ENCODE assay signal across 1 cellular context in the genomic region with DNA sequence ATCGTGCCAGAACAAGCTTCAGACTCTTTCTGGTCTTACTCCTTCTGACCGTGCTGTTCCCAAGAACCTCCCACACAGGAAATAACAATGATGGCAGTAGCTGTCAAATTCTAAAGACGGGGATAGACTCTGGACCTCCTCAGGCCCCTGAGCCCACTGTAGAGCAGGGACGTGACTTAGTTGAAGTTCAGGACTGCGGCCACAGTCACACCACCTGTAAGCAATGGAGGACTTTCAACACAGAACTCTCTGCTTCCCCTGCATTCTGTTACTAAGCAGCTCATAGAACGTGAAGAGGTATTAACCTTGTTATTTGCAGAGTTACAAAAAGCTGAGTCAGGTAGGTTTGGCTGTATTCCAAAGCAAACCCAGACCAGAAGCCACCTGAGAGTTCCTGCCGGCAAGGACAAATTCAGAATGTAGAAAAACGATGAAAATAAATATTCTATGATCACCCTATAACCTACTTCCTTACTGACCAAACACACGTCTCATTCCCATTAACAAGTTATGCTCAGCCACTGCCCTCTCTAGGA.
TF ChIP-seq lines count a peak whose summit lies in the region.

No MANE protein-coding gene starts in this region.

TF ChIP-seq in K562, 482 proteins besides CTCF, POLR2A, EP300 and RAD21 (continued from another document):
- TF ChIP-seq, protein P1, sequence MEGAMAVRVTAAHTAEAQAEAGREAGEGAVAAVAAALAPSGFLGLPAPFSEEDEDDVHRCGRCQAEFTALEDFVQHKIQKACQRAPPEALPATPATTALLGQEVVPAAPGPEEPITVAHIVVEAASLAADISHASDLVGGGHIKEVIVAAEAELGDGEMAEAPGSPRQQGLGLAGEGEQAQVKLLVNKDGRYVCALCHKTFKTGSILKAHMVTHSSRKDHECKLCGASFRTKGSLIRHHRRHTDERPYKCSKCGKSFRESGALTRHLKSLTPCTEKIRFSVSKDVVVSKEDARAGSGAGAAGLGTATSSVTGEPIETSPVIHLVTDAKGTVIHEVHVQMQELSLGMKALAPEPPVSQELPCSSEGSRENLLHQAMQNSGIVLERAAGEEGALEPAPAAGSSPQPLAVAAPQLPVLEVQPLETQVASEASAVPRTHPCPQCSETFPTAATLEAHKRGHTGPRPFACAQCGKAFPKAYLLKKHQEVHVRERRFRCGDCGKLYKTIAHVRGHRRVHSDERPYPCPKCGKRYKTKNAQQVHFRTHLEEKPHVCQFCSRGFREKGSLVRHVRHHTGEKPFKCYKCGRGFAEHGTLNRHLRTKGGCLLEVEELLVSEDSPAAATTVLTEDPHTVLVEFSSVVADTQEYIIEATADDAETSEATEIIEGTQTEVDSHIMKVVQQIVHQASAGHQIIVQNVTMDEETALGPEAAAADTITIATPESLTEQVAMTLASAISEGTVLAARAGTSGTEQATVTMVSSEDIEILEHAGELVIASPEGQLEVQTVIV (CRISPR knock-in tag; IDR thresholded peaks at IDR 0.05; ENCODE audit: borderline replicate concordance), result no peak
- TF ChIP-seq BACH1 (tag; IDR thresholded peaks at IDR 0.05) (no peak), ZBTB7A (IDR thresholded peaks at IDR 0.05; ENCODE audit: borderline replicate concordance, control insufficient read depth, low read depth, low read length) (no peak), NR1H2 (CRISPR knock-in tag; IDR thresholded peaks at IDR 0.05) (no peak), ZNF695 (CRISPR knock-in tag; IDR thresholded peaks at IDR 0.05) (no peak), ZNF316 (IDR thresholded peaks at IDR 0.05) (peak; percentile 92), CSDE1 (IDR thresholded peaks at IDR 0.05) (no peak), ZNF583 (CRISPR knock-in tag; IDR thresholded peaks at IDR 0.05) (no peak), MAFF (IDR thresholded peaks at IDR 0.05; ENCODE audit: low read length) (peak; percentile 45), ZNF134 (CRISPR knock-in tag; conservative IDR thresholded peaks at IDR 0.05) (no peak), ZNF436 (CRISPR knock-in tag; IDR thresholded peaks at IDR 0.05) (no peak), NFE2 (IDR thresholded peaks at IDR 0.05; ENCODE audit: low read depth) (peak; percentile 74), MAFK (IDR thresholded peaks at IDR 0.05; ENCODE audit: low read length) (peak; percentile 39; the same call in 1 of the 2 replicates), CTBP1 (IDR thresholded peaks at IDR 0.05; ENCODE audit: borderline replicate concordance) (no peak), EHMT2 (IDR thresholded peaks at IDR 0.05) (no peak), ZNF12 (CRISPR knock-in tag; IDR thresholded peaks at IDR 0.05) (no peak), KAT8 (IDR thresholded peaks at IDR 0.05; ENCODE audit: low read depth) (no peak), MAFG (tag; conservative IDR thresholded peaks at IDR 0.05) (peak; percentile 62; the same call in 1 of the 2 replicates)
- TF ChIP-seq, protein P2, sequence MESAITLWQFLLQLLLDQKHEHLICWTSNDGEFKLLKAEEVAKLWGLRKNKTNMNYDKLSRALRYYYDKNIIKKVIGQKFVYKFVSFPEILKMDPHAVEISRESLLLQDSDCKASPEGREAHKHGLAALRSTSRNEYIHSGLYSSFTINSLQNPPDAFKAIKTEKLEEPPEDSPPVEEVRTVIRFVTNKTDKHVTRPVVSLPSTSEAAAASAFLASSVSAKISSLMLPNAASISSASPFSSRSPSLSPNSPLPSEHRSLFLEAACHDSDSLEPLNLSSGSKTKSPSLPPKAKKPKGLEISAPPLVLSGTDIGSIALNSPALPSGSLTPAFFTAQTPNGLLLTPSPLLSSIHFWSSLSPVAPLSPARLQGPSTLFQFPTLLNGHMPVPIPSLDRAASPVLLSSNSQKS (CRISPR knock-in tag; IDR thresholded peaks at IDR 0.05), result no peak
